ENCODE assay signal across 2 cellular contexts in genomic region chr16:68740628-68741346, GRCh38.
TF ChIP-seq lines count a peak whose summit lies in the region.

No MANE protein-coding gene starts in this region.

TF ChIP-seq in WTC11, 78 proteins besides CTCF, POLR2A, EP300 and RAD21:
- TF ChIP-seq MLX (CRISPR knock-in tag; IDR thresholded peaks at IDR 0.05) (no peak), PRRX2 (CRISPR knock-in tag; IDR thresholded peaks at IDR 0.05) (no peak), ZBTB43 (CRISPR knock-in tag; IDR thresholded peaks at IDR 0.05) (no peak), TEAD1 (CRISPR knock-in tag; IDR thresholded peaks at IDR 0.05) (no peak), ZNF263 (CRISPR knock-in tag; IDR thresholded peaks at IDR 0.05; ENCODE audit: low read depth) (no peak), ZNF281 (CRISPR knock-in tag; IDR thresholded peaks at IDR 0.05) (no peak), ESRRA (CRISPR knock-in tag; IDR thresholded peaks at IDR 0.05; ENCODE audit: borderline replicate concordance) (no peak)

TF ChIP-seq in HepG2, 621 proteins besides CTCF, POLR2A, EP300 and RAD21:
- TF ChIP-seq NONO (IDR thresholded peaks at IDR 0.05) (no peak), NONO (CRISPR knock-in tag; conservative IDR thresholded peaks at IDR 0.05) (0 out of 2 replicates have a peak, but pooled peaks have one; percentile 12), SUZ12 (IDR thresholded peaks at IDR 0.05; ENCODE audit: low read depth, low read length) (no peak), PPARG (CRISPR knock-in tag; conservative IDR thresholded peaks at IDR 0.05) (no peak), LRRFIP1 (CRISPR knock-in tag; conservative IDR thresholded peaks at IDR 0.05) (no peak), NR2F6 (IDR thresholded peaks at IDR 0.05) (no peak), NR2F6 (CRISPR knock-in tag; IDR thresholded peaks at IDR 0.05) (peak; percentile 2; the same call in 1 of the 2 replicates), ZNF557 (CRISPR knock-in tag; IDR thresholded peaks at IDR 0.05) (peak; percentile 31; the same call in 1 of the 2 replicates), RXRB (CRISPR knock-in tag; IDR thresholded peaks at IDR 0.05; ENCODE audit: borderline replicate concordance) (no peak), ZNF124 (CRISPR knock-in tag; IDR thresholded peaks at IDR 0.05) (no peak), TBL1XR1 (IDR thresholded peaks at IDR 0.05; ENCODE audit: borderline replicate concordance, low read length, partially characterized antibody) (no peak), NCOA2 (CRISPR knock-in tag; IDR thresholded peaks at IDR 0.05) (0 out of 2 replicates have a peak, but pooled peaks have one; percentile 7), KLF16 (CRISPR knock-in tag; IDR thresholded peaks at IDR 0.05) (0 out of 4 replicates have a peak, but pooled peaks of 1 of the 2 experiments have one; percentile 1), ZNF335 (CRISPR knock-in tag; IDR thresholded peaks at IDR 0.05) (no peak), GABPB1 (CRISPR knock-in tag; IDR thresholded peaks at IDR 0.05) (no peak), TAF15 (IDR thresholded peaks at IDR 0.05; ENCODE audit: low read depth, low read length, poor library complexity, severe bottlenecking) (no peak), TRAFD1 (CRISPR knock-in tag; IDR thresholded peaks at IDR 0.05; ENCODE audit: borderline replicate concordance) (peak; percentile 6; the same call in 1 of the 2 replicates), SMARCC2 (IDR thresholded peaks at IDR 0.05) (no peak), CREBL2 (CRISPR knock-in tag; IDR thresholded peaks at IDR 0.05; ENCODE audit: borderline replicate concordance) (no peak), TP53 (CRISPR knock-in tag; conservative IDR thresholded peaks at IDR 0.05) (no peak), HNF1A (IDR thresholded peaks at IDR 0.05; ENCODE audit: low read depth) (0 out of 2 replicates have a peak, but pooled peaks have one; percentile 32), HNF1A (CRISPR knock-in tag; IDR thresholded peaks at IDR 0.05; ENCODE audit: borderline replicate concordance) (no peak), ZNF496 (CRISPR knock-in tag; IDR thresholded peaks at IDR 0.05; ENCODE audit: insufficient replicate concordance) (no peak), ZNF430 (CRISPR knock-in tag; IDR thresholded peaks at IDR 0.05) (0 out of 2 replicates have a peak, but pooled peaks have one; percentile 13), KDM4B (CRISPR knock-in tag; IDR thresholded peaks at IDR 0.05) (peak; percentile 47), FOXP4 (CRISPR knock-in tag; IDR thresholded peaks at IDR 0.05) (no peak), IRF2 (CRISPR knock-in tag; IDR thresholded peaks at IDR 0.05) (0 out of 2 replicates have a peak, but pooled peaks have one; percentile 14), TEAD3 (CRISPR knock-in tag; optimal IDR thresholded peaks at IDR 0.05; ENCODE audit: borderline replicate concordance) (peak; percentile 1), NFKBIZ (CRISPR knock-in tag; IDR thresholded peaks at IDR 0.05) (no peak), ZMYM3 (CRISPR knock-in tag; IDR thresholded peaks at IDR 0.05) (no peak), NCOA1 (CRISPR knock-in tag; IDR thresholded peaks at IDR 0.05) (peak; percentile 5; the same call in 1 of the 2 replicates), ZNF432 (CRISPR knock-in tag; IDR thresholded peaks at IDR 0.05; ENCODE audit: borderline replicate concordance) (no peak), KLF12 (CRISPR knock-in tag; IDR thresholded peaks at IDR 0.05; ENCODE audit: borderline replicate concordance) (0 out of 2 replicates have a peak, but pooled peaks have one; percentile 47), ZC3H4 (CRISPR knock-in tag; IDR thresholded peaks at IDR 0.05; ENCODE audit: borderline replicate concordance) (peak; percentile 72; the same call in 1 of the 2 replicates), ZNF280D (CRISPR knock-in tag; IDR thresholded peaks at IDR 0.05) (0 out of 2 replicates have a peak, but pooled peaks have one; percentile 7), MIER2 (CRISPR knock-in tag; IDR thresholded peaks at IDR 0.05) (0 out of 2 replicates have a peak, but pooled peaks have one; percentile 0), SNRNP70 (IDR thresholded peaks at IDR 0.05; ENCODE audit: low read depth, low read length) (no peak), HMGXB4 (CRISPR knock-in tag; IDR thresholded peaks at IDR 0.05; ENCODE audit: borderline replicate concordance in 1 of 2, low read depth in 1 of 2) (0 out of 4 replicates have a peak, but pooled peaks of 1 of the 2 experiments have one; percentile 19), ZFY (CRISPR knock-in tag; IDR thresholded peaks at IDR 0.05) (0 out of 2 replicates have a peak, but pooled peaks have one; percentile 11), TRIM22 (IDR thresholded peaks at IDR 0.05) (no peak), ATF1 (CRISPR knock-in tag; IDR thresholded peaks at IDR 0.05) (no peak), FOSL1 (CRISPR knock-in tag; IDR thresholded peaks at IDR 0.05; ENCODE audit: borderline replicate concordance) (no peak), MTF1 (CRISPR knock-in tag; IDR thresholded peaks at IDR 0.05) (no peak)
